16 cellular contexts compared by ENCODE assay signal in the genomic region with DNA sequence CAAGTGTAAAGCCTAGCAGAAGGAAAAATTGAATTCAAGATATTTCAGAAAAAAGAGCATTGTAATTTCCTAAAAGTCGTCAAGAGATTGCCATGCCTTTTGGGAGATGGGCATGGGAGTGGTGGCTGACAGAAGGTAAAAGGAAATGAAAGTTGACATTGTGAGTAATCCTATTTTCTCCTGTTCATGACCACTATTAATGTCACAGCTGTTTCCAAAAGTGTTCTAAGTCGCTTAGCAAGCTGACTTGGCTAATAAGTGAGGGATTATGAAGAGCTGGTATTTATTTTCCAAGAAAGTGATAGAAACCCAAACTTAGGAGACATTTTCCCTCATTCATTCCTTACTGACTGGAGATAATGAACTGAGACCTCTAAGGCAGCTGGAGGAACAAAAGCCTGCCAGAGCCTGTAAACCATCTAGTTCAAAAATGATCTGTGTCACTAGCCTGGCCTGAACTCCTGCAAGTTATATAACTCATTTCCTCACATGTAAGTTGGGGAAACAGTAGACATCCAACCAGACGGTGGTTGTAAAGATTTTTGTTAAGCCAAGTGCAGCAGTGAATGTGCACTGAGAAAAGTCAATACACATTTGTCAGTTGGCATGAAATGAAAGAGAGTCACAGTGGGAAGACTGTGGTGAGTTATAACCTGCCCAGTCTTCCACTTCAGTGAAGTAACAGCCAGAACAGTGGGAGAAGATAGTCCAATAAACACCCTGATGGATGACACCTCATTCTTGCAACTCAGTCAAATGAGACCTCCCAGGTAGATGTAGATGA.
DNase-seq lines count a peak whose midpoint lies in the region; ATAC-seq, FAIRE-seq and TF ChIP-seq lines count a peak whose summit lies in the region.
"Had no signal": no experiment of that assay in that cellular context is flagged by ENCODE, and none has a peak within 500 bp of the region (broad histone marks: within the 10 kb centered on the region; RNA-seq: fewer than 3 reads in every experiment).

No MANE protein-coding gene starts in this region.

- H3F3A ChIP-seq in PC-3 (ENCODE audit: low read length, unreplicated experiment), result peaks cover 8% of the 10 kb centered on the region

- WGBS in heart right ventricle, 2 donors, result 47 to 62% methylated on average over 3 of the region's 3 CpGs

- H3K27ac ChIP-seq in heart right ventricle (peak overlapping the region in 5 of 10 donors; percentile 45 to 65 (median 53)), PC-3 (ENCODE audit: low read length) (peak overlapping the region; percentile 96), ascending aorta (no peak overlapping the region)
- H3K27ac ChIP-seq: A549, GM23248, Peyer's patch had no signal

- H3K79me2 ChIP-seq in PC-3 (ENCODE audit: low read length), result no peaks in the 10 kb centered on the region

- H3K27me3 ChIP-seq in heart right ventricle, result no peaks in the 10 kb centered on the region
- H3K27me3 ChIP-seq in PC-3 (ENCODE audit: low read length), result no peaks in the 10 kb centered on the region
- H3K27me3 ChIP-seq in bronchial epithelial cell (ENCODE audit: control insufficient read depth, insufficient read depth, low read length), result no peaks in the 10 kb centered on the region
- no peaks in the 10 kb centered on the region for H3K27me3 ChIP-seq in ascending aorta
- H3K27me3 ChIP-seq: Peyer's patch had no signal

- H3K9me2 ChIP-seq in PC-3 (replicated peaks; ENCODE audit: low read length), result no peaks in the 10 kb centered on the region

- H3K36me3 ChIP-seq in heart right ventricle, result no peaks in the 10 kb centered on the region
- peaks cover 6% of the 10 kb centered on the region; the same call in 1 of the 2 replicates for H3K36me3 ChIP-seq in PC-3 (ENCODE audit: low read depth, low read length)
- no peaks in the 10 kb centered on the region for H3K36me3 ChIP-seq in bronchial epithelial cell (ENCODE audit: control insufficient read depth, insufficient read depth, low read length)
- no peaks in the 10 kb centered on the region for H3K36me3 ChIP-seq in ascending aorta
- H3K36me3 ChIP-seq: Peyer's patch had no signal

- TF ChIP-seq CTCF in heart right ventricle (IDR thresholded peaks at IDR 0.05), result no peak
- TF ChIP-seq CTCF in PC-3 (conservative IDR thresholded peaks at IDR 0.05; ENCODE audit: low read depth, low read length), result no peak
- TF ChIP-seq CTCF in bronchial epithelial cell (IDR thresholded peaks at IDR 0.05; ENCODE audit: insufficient read depth, low read length, severe bottlenecking), result no peak
- no peak for TF ChIP-seq CTCF in ascending aorta (IDR thresholded peaks at IDR 0.05)

- POLR2A ChIA-PET in PC-3 (lab: Charles Lee; ENCODE audit: unreplicated experiment), result no interaction called here

- 0 out of 2 replicates have a peak overlapping the region, but pooled peaks have one; percentile 8 for H2AFZ ChIP-seq in PC-3 (ENCODE audit: low read length)
- H2AFZ ChIP-seq: GM23248 had no signal

- H3K9ac ChIP-seq in PC-3 (ENCODE audit: low read length), result peak overlapping the region; percentile 62
- H3K9ac ChIP-seq: GM23248 had no signal

- CTCF ChIA-PET in PC-3 (lab: Charles Lee), result no interaction called here

- DNase-seq in heart right ventricle (peak in 1 of 2 donors; percentile 26), cardiac septum (ENCODE audit: low spot score) (no peak), PC-3 (peak; percentile 77), bronchial epithelial cell (ENCODE audit: low read depth) (peak; percentile 13), kidney tubule cell (ENCODE audit: low spot score) (peak; percentile 9), ascending aorta (ENCODE audit: low spot score in 2 of 2) (no peak)
- DNase-seq in activated naive CD4-positive, alpha-beta T cell treated with anti-CD3 and anti-CD28 coated beads, Interleukin-2, amount 50 U/mL, for 16 hours, result no peak
- DNase-seq: GM23248, H9, HFFc6, Kasumi-1, NCI-H1694, NCI-H748 treated with DMSO at 0.1 percent for 48 hours, Peyer's patch had no signal

- intact Hi-C loops in heart right ventricle (cut with DNase I) (no loop called here), cardiac septum (cut with DNase I) (no loop called here), PC-3 (cut with micrococcal nuclease) (no loop called here), ascending aorta (cut with DNase I) (no loop called here)

- H4K20me1 ChIP-seq in PC-3 (ENCODE audit: low read length), result no peaks in the 10 kb centered on the region

- FAIRE-seq in bronchial epithelial cell (lab: Jason Lieb, UNC), result no peak
- FAIRE-seq: A549 had no signal

- H3K4me1 ChIP-seq in heart right ventricle, result no peaks in the 10 kb centered on the region
- peaks cover 15% of the 10 kb centered on the region for H3K4me1 ChIP-seq in PC-3 (ENCODE audit: insufficient read depth, low read length)
- H3K4me1 ChIP-seq in ascending aorta, result no peaks in the 10 kb centered on the region
- H3K4me1 ChIP-seq: A549, Peyer's patch had no signal

- H3K4me3 ChIP-seq in heart right ventricle (no peak overlapping the region), PC-3 (ENCODE audit: low read length) (no peak overlapping the region), bronchial epithelial cell (ENCODE audit: low read depth, low read length) (no peak overlapping the region), ascending aorta (no peak overlapping the region)
- H3K4me3 ChIP-seq: A549, GM23248, Peyer's patch had no signal

- no TSS peak for BruUV-seq in PC-3 (replicated peaks; lab: Mats Ljungman, UMichigan)

- H3K9me3 ChIP-seq in heart right ventricle (peaks cover 0 to 23% (median 0%) of the 10 kb centered on the region in 11 donors), PC-3 (ENCODE audit: low read length) (peaks cover 16% of the 10 kb centered on the region), ascending aorta (no peaks in the 10 kb centered on the region)
- H3K9me3 ChIP-seq: Peyer's patch had no signal

- H3K4me2 ChIP-seq in PC-3 (ENCODE audit: low read length), result peak overlapping the region; percentile 43
- H3K4me2 ChIP-seq: A549 had no signal

- peak in 6 of 8 donors; percentile 47 to 87 (median 74) for ATAC-seq in heart right ventricle
- peak; percentile 94 for ATAC-seq in PC-3
- no peak for ATAC-seq in GM19455 (IDR thresholded peaks at IDR 0.05; ENCODE audit: unreplicated experiment)

Comparison
In these comparisons a context has a peak if more than half of its experiments do, and no peak if none do; other contexts are left out.
1. DNase-seq: peak in PC-3 (single experiment), bronchial epithelial cell (single experiment) and kidney tubule cell (single experiment); none in cardiac septum (single experiment), activated naive CD4-positive, alpha-beta T cell treated with anti-CD3 and anti-CD28 coated beads, Interleukin-2, amount 50 U/mL, for 16 hours (single experiment) and ascending aorta (0 of 2).